14 cellular contexts compared by ENCODE assay signal in genomic region chr20:33569290-33570094, GRCh38.
DNase-seq lines count a peak whose midpoint lies in the region; ATAC-seq and TF ChIP-seq lines count a peak whose summit lies in the region.
"Had no signal": no experiment of that assay in that cellular context is flagged by ENCODE, and none has a peak within 500 bp of the region (broad histone marks: within the 10 kb centered on the region; RNA-seq: fewer than 3 reads in every experiment).

No MANE protein-coding gene starts in this region.

- TF ChIP-seq POLR2A in gastroesophageal sphincter (IDR thresholded peaks at IDR 0.05) (no peak), prostate gland (IDR thresholded peaks at IDR 0.05) (no peak)

- H3K9me2 ChIP-seq in OCI-LY7 (ENCODE audit: insufficient read depth, low read length) = no peaks in the 10 kb centered on the region

- peak overlapping the region; percentile 94 for H3K4me2 ChIP-seq in OCI-LY7 (ENCODE audit: low read length)

- H2AFZ ChIP-seq in OCI-LY7 (ENCODE audit: low read length) = no peak overlapping the region

- TF ChIP-seq EP300 in gastroesophageal sphincter (IDR thresholded peaks at IDR 0.05) = no peak

- H3K4me3 ChIP-seq in OCI-LY7 (ENCODE audit: low read depth, low read length, poor library complexity, severe bottlenecking) (peak overlapping the region; percentile 61), gastroesophageal sphincter (no peak overlapping the region), prostate gland (no peak overlapping the region), brain microvascular endothelial cell (ENCODE audit: low read depth, low read length) (no peak overlapping the region)

- H3K27me3 ChIP-seq in gastroesophageal sphincter (no peaks in the 10 kb centered on the region), prostate gland (replicated peaks; ENCODE audit: insufficient read depth) (no peaks in the 10 kb centered on the region), brain microvascular endothelial cell (replicated peaks) (no peaks in the 10 kb centered on the region)

- no peaks in the 10 kb centered on the region for H4K20me1 ChIP-seq in OCI-LY7 (ENCODE audit: insufficient read depth, low read length)

- H3K9me3 ChIP-seq in OCI-LY7 (ENCODE audit: low read length) = no peaks in the 10 kb centered on the region
- H3K9me3 ChIP-seq in gastroesophageal sphincter = no peaks in the 10 kb centered on the region
- no peaks in the 10 kb centered on the region for H3K9me3 ChIP-seq in prostate gland

- peaks cover 96% of the 10 kb centered on the region for H3K4me1 ChIP-seq in OCI-LY7 (ENCODE audit: insufficient read depth, low read length, poor library complexity, severe bottlenecking)
- H3K4me1 ChIP-seq in gastroesophageal sphincter = peaks cover 2 to 53% (median 17%) of the 10 kb centered on the region in 3 donors
- H3K4me1 ChIP-seq in prostate gland (replicated peaks) = peaks cover 5% of the 10 kb centered on the region

- TF ChIP-seq CTCF in OCI-LY7 (conservative IDR thresholded peaks at IDR 0.05; ENCODE audit: low read length) (no peak), gastroesophageal sphincter (IDR thresholded peaks at IDR 0.05) (no peak), prostate gland (IDR thresholded peaks at IDR 0.05) (no peak), brain microvascular endothelial cell (IDR thresholded peaks at IDR 0.05; ENCODE audit: low read depth, low read length, missing control alignments) (no peak)

- intact Hi-C loops in OCI-LY7 (cut with micrococcal nuclease; ENCODE audit: unreplicated experiment) = loop anchor here (2.0 to 5.0 kb wide), 4 partner anchors 15 to 122 kb away; no protein-coding TSS in a partner anchor
- intact Hi-C loops in prostate gland (cut with DNase I) = no loop called here

- H3K27ac ChIP-seq in OCI-LY7 (ENCODE audit: low read depth, low read length, poor library complexity, severe bottlenecking) = peak overlapping the region; percentile 99
- H3K27ac ChIP-seq in gastroesophageal sphincter = peak overlapping the region in 3 of 4 donors; percentile 28 to 52 (median 37)
- H3K27ac ChIP-seq in prostate gland = peak overlapping the region; percentile 26 to 34
- H3K27ac ChIP-seq in brain microvascular endothelial cell = no peak overlapping the region
- H3K27ac ChIP-seq: C4-2B had no signal

- POLR2A ChIA-PET in OCI-LY7 (lab: Charles Lee) = interaction anchor here (0.7 to 2.1 kb wide), 11 partner anchors 9 to 242 kb away, joined by 3 to 7 read pairs (median 5); partner anchors contain the start of genes CBFA2T2 and CHMP4B

- CTCF ChIA-PET in OCI-LY7 (lab: Charles Lee; ENCODE audit: unreplicated experiment) = no interaction called here

- H3K36me3 ChIP-seq in OCI-LY7 (ENCODE audit: insufficient read depth, low read length) (peaks cover 25% of the 10 kb centered on the region; the same call in 1 of the 2 replicates), gastroesophageal sphincter (no peaks in the 10 kb centered on the region), prostate gland (no peaks in the 10 kb centered on the region), brain microvascular endothelial cell (replicated peaks) (no peaks in the 10 kb centered on the region)

- BruUV-seq in OCI-LY7 (replicated peaks; lab: Mats Ljungman, UMichigan) = no TSS peak

- in situ Hi-C loops in brain microvascular endothelial cell (cut with HindIII; ENCODE audit: low pct_ligation_motif_present, low sequenced_read_pairs) = loop anchor here (5.0 kb wide), 1 partner anchor 38 kb away; no protein-coding TSS in a partner anchor

- DNase-seq in HPDE6-E6E7 (ENCODE audit: extremely low spot score) (peak; percentile 60), OCI-LY7 (ENCODE audit: low spot score) (peak; percentile 42), prostate gland (ENCODE audit: low spot score) (no peak), brain microvascular endothelial cell (no peak), DMS79 (lab: John Stamatoyannopoulos, UW) (no peak)
- DNase-seq: activated CD4-positive, alpha-beta T cell treated with anti-CD3 and anti-CD28 coated beads, Interleukin-2, amount 10 ng/mL, durations not matched to agents 7 days and 5 days; GDM1; midbrain; stimulated activated CD4-positive, alpha-beta T cell treated with anti-CD3 and anti-CD28 coated beads, Interleukin-4, amount 100 ng/mL, for 24 hours; stimulated activated naive CD8-positive, alpha-beta T cell treated with anti-CD3 and anti-CD28 coated beads, Interleukin-15, amount 100 ng/mL, for 72 hours had no signal

- 27 to 86% methylated on average over 1 to 3 of the region's 3 CpGs for WGBS in gastroesophageal sphincter (ENCODE audit: low coverage in 1 of 2), 2 donors
- WGBS in prostate gland = 47% methylated on average over 3 of the region's 3 CpGs

- ATAC-seq in gastroesophageal sphincter (no peak), GM21423 (IDR thresholded peaks at IDR 0.05; ENCODE audit: unreplicated experiment) (no peak), GM19467 (IDR thresholded peaks at IDR 0.05; ENCODE audit: unreplicated experiment) (no peak)
- ATAC-seq: stimulated activated naive CD8-positive, alpha-beta T cell treated with anti-CD3 and anti-CD28 coated beads, Interleukin-15, amount 100 ng/mL, for 72 hours had no signal

- H3K79me2 ChIP-seq in OCI-LY7 (ENCODE audit: insufficient read depth, low read depth, low read length) = peaks cover 93% of the 10 kb centered on the region

Comparison
In these comparisons a context has a peak if more than half of its experiments do, and no peak if none do; other contexts are left out.
1. DNase-seq: peak in HPDE6-E6E7 (single experiment) and OCI-LY7 (single experiment); none in prostate gland (single experiment), brain microvascular endothelial cell (single experiment) and DMS79 (single experiment).